ENCODE assay signal across 9 cellular contexts in the genomic region with DNA sequence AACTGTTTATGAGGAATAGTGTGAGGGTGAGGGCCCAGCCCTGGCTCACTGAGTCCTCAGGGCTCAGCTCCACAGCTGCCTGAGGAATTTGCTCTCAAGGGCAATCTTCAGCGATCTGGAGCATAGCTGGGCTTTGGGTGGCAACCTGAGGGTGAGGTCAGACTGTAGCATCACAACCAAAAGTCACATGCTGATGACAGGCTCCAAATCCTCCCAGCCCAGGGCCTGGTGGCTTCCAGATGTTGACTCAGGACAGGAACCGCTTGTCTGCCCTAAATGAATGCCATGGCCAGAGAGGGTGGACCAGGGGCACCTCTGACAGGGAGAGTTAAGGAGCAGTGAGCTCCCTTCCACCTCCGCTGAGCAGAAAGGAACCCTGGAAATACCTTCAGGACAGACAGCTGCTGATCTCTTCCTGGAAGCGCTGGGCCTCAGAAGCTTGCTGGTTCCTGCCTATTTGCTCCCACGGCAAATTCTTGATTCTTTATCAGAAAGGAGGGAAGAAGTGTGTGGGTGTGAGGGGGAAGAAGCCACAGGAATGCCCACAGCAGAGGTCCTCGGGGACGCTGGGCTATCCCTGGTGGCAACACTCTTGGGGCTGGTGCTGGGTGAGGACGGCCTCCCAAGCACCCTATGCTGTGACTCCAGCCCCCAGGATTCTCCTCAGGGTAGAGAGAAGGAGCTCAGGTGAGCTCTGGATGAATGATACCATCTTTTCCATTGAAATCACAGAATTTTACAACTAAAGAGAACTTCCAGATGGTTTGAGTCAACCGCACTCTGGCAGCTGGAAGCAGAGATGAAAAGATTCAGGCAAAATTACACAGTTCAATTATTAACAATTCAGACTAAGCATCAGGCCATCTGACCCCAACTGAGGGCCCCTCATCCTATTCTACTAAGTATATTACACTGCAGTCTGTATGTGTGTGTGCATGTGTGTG. TPM values are rescaled to one million over a fixed set of nuclear protein-coding genes. Genes with fewer than 3 reads are reported as not detected.
DNase-seq lines count a peak whose midpoint lies in the region; ATAC-seq and TF ChIP-seq lines count a peak whose summit lies in the region.
"Had no signal": no experiment of that assay in that cellular context is flagged by ENCODE, and none has a peak within 500 bp of the region (broad histone marks: within the 10 kb centered on the region; RNA-seq: fewer than 3 reads in every experiment).

No MANE protein-coding gene starts in this region.

- H3K4me3 Mint-ChIP-seq in activated CD4-positive, alpha-beta memory T cell treated with anti-CD3 and anti-CD28 coated beads for 36 hours: no peak overlapping the region
- H3K4me3 Mint-ChIP-seq in activated CD4-positive, alpha-beta memory T cell treated with anti-CD3 and anti-CD28 coated beads, Interleukin-2, amount 10 ng/mL, durations not matched to agents 7 days and 5 days: no peak overlapping the region
- H3K4me3 Mint-ChIP-seq in MCF 10A (ENCODE audit: unreplicated experiment) (no peak overlapping the region), T-cell (no peak overlapping the region)

- TF ChIP-seq CTCF in MCF 10A (IDR thresholded peaks at IDR 0.05; ENCODE audit: unreplicated experiment) (no peak), lower leg skin (IDR thresholded peaks at IDR 0.05) (no peak), uterus (IDR thresholded peaks at IDR 0.05) (no peak)

- CTCF ChIA-PET in activated CD4-positive, alpha-beta memory T cell treated with anti-CD3 and anti-CD28 coated beads for 36 hours (lab: Charles Lee): no interaction called here
- CTCF ChIA-PET in activated CD4-positive, alpha-beta memory T cell treated with anti-CD3 and anti-CD28 coated beads, Interleukin-2, amount 10 ng/mL, durations not matched to agents 7 days and 5 days (lab: Charles Lee): interaction anchor here (0.6 kb wide), 1 partner anchor 1350 kb away, joined by 3 read pairs; no protein-coding TSS in a partner anchor
- CTCF ChIA-PET in MCF 10A (lab: Yijun Ruan, JAX) (interaction anchor here (0.7 to 1.8 kb wide), 3 partner anchors 17 to 102 kb away, joined by 3 to 11 read pairs (median 4); no protein-coding TSS in a partner anchor), T-cell (lab: Charles Lee) (no interaction called here)

- no peak overlapping the region for H3K27ac Mint-ChIP-seq in activated CD4-positive, alpha-beta memory T cell treated with anti-CD3 and anti-CD28 coated beads for 36 hours
- no peak overlapping the region for H3K27ac Mint-ChIP-seq in activated CD4-positive, alpha-beta memory T cell treated with anti-CD3 and anti-CD28 coated beads, Interleukin-2, amount 10 ng/mL, durations not matched to agents 7 days and 5 days
- H3K27ac Mint-ChIP-seq in MCF 10A (ENCODE audit: low read depth, unreplicated experiment) (peak overlapping the region; percentile 85), T-cell (no peak overlapping the region)

- peak overlapping the region; percentile 1 to 7 for H3K27ac ChIP-seq in uterus

- peaks cover 6% of the 10 kb centered on the region for H3K27me3 Mint-ChIP-seq in activated CD4-positive, alpha-beta memory T cell treated with anti-CD3 and anti-CD28 coated beads for 36 hours
- H3K27me3 Mint-ChIP-seq in activated CD4-positive, alpha-beta memory T cell treated with anti-CD3 and anti-CD28 coated beads, Interleukin-2, amount 10 ng/mL, durations not matched to agents 7 days and 5 days: peaks cover 23% of the 10 kb centered on the region
- H3K27me3 Mint-ChIP-seq in MCF 10A (ENCODE audit: insufficient read depth, unreplicated experiment) (no peaks in the 10 kb centered on the region), T-cell (peaks cover 0 to 5% of the 10 kb centered on the region in 2 donors)

- H3K27me3 ChIP-seq in uterus: no peaks in the 10 kb centered on the region

- peaks cover 47% of the 10 kb centered on the region for H3K4me1 Mint-ChIP-seq in activated CD4-positive, alpha-beta memory T cell treated with anti-CD3 and anti-CD28 coated beads for 36 hours (ENCODE audit: low read depth)
- peaks cover 60% of the 10 kb centered on the region for H3K4me1 Mint-ChIP-seq in activated CD4-positive, alpha-beta memory T cell treated with anti-CD3 and anti-CD28 coated beads, Interleukin-2, amount 10 ng/mL, durations not matched to agents 7 days and 5 days
- peaks cover 17% of the 10 kb centered on the region for H3K4me1 Mint-ChIP-seq in MCF 10A (ENCODE audit: insufficient read depth, unreplicated experiment)
- H3K4me1 Mint-ChIP-seq in T-cell: peaks cover 33 to 45% (median 35%) of the 10 kb centered on the region in 3 donors

- H3K36me3 Mint-ChIP-seq in activated CD4-positive, alpha-beta memory T cell treated with anti-CD3 and anti-CD28 coated beads for 36 hours: no peaks in the 10 kb centered on the region
- H3K36me3 Mint-ChIP-seq in activated CD4-positive, alpha-beta memory T cell treated with anti-CD3 and anti-CD28 coated beads, Interleukin-2, amount 10 ng/mL, durations not matched to agents 7 days and 5 days (ENCODE audit: low read depth): peaks cover 6% of the 10 kb centered on the region
- H3K36me3 Mint-ChIP-seq in MCF 10A (ENCODE audit: insufficient read depth, unreplicated experiment): peaks cover 28% of the 10 kb centered on the region
- H3K36me3 Mint-ChIP-seq in T-cell: no peaks in the 10 kb centered on the region

- TF ChIP-seq POLR2A in lower leg skin (IDR thresholded peaks at IDR 0.05) (no peak), uterus (IDR thresholded peaks at IDR 0.05) (no peak)

- DNase-seq in activated CD4-positive, alpha-beta memory T cell treated with anti-CD3 and anti-CD28 coated beads for 36 hours: peak; percentile 24
- DNase-seq in activated CD4-positive, alpha-beta memory T cell treated with anti-CD3 and anti-CD28 coated beads, Interleukin-2, amount 10 ng/mL, durations not matched to agents 7 days and 5 days: no peak
- DNase-seq in MCF 10A (ENCODE audit: unreplicated experiment) (no peak), lower leg skin (ENCODE audit: low spot score in 2 of 2) (peak; percentile 57 to 93), uterus (no peak), NCI-H526 (lab: John Stamatoyannopoulos, UW) (no peak), activated T-cell treated with anti-CD3 and anti-CD28 coated beads for 4 hours (no peak), T-cell (no peak)
- DNase-seq: activated naive CD4-positive, alpha-beta T cell treated with anti-CD3 and anti-CD28 coated beads, Interleukin-2, amount 50 U/mL, for 16 hours had no signal

- no peak for ATAC-seq in T-cell (replicated peaks in 1 of 4)

- H3K9me3 ChIP-seq in uterus: no peaks in the 10 kb centered on the region

- H3K4me3 ChIP-seq in lower leg skin (ENCODE audit: low read depth, poor library complexity, severe bottlenecking) (no peak overlapping the region), uterus (no peak overlapping the region)

- peaks cover 0 to 12% of the 10 kb centered on the region in 2 donors for H3K4me1 ChIP-seq in uterus

- WGBS in lower leg skin, 2 donors: 44 to 64% methylated on average over 9 of the region's 9 CpGs

- H3K36me3 ChIP-seq in uterus: no peaks in the 10 kb centered on the region

- intact Hi-C loops in activated CD4-positive, alpha-beta memory T cell treated with anti-CD3 and anti-CD28 coated beads for 36 hours (cut with micrococcal nuclease): loop anchor here (2.0 kb wide), 1 partner anchor 55 kb away; no protein-coding TSS in a partner anchor
- intact Hi-C loops in MCF 10A (cut with micrococcal nuclease): no loop called here
- intact Hi-C loops in lower leg skin (cut with DNase I; ENCODE audit: low total_unique reads): no loop called here
- intact Hi-C loops in uterus (cut with DNase I; ENCODE audit: low total_unique reads): no loop called here

- no peaks in the 10 kb centered on the region for H3K9me3 Mint-ChIP-seq in activated CD4-positive, alpha-beta memory T cell treated with anti-CD3 and anti-CD28 coated beads for 36 hours
- peaks cover 4% of the 10 kb centered on the region for H3K9me3 Mint-ChIP-seq in activated CD4-positive, alpha-beta memory T cell treated with anti-CD3 and anti-CD28 coated beads, Interleukin-2, amount 10 ng/mL, durations not matched to agents 7 days and 5 days
- H3K9me3 Mint-ChIP-seq in MCF 10A (ENCODE audit: unreplicated experiment): no peaks in the 10 kb centered on the region
- H3K9me3 Mint-ChIP-seq in T-cell: no peaks in the 10 kb centered on the region

- POLR2A ChIA-PET in activated CD4-positive, alpha-beta memory T cell treated with anti-CD3 and anti-CD28 coated beads for 36 hours (lab: Charles Lee): no interaction called here
- POLR2A ChIA-PET in activated CD4-positive, alpha-beta memory T cell treated with anti-CD3 and anti-CD28 coated beads, Interleukin-2, amount 10 ng/mL, durations not matched to agents 7 days and 5 days (lab: Charles Lee): no interaction called here
- POLR2A ChIA-PET in MCF 10A (lab: Yijun Ruan, JAX) (interaction anchor here (1.1 to 1.3 kb wide), 2 partner anchors 13 kb away, joined by 3 read pairs; no protein-coding TSS in a partner anchor), T-cell (lab: Charles Lee) (interaction anchor here in 1 of 2 donors (0.6 kb wide), 1 partner anchor 28 kb away, joined by 3 read pairs; no protein-coding TSS in a partner anchor)

- no TSS peak for BruUV-seq in MCF 10A (replicated peaks; lab: Mats Ljungman, UMichigan)

RNA-seq across cellular contexts. Expression of gene CTSL, which starts 13.8 kb away (rescaled TPM):
- 10 to 100 TPM; 26.1 to 33.7 TPM for total RNA-seq in activated CD4-positive, alpha-beta memory T cell treated with anti-CD3 and anti-CD28 coated beads for 36 hours
- total RNA-seq in activated CD4-positive, alpha-beta memory T cell treated with anti-CD3 and anti-CD28 coated beads, Interleukin-2, amount 10 ng/mL, durations not matched to agents 7 days and 5 days: 10 to 100 TPM; 12.1 to 12.9 TPM
- total RNA-seq in MCF 10A (2022) (84.2 and 141 TPM in 2 replicates), lower leg skin (10 to 100 TPM; 22.0 to 41.3 (median 33.8) TPM), uterus (100 to 1,000 TPM in 3 of 4 donors, 10 to 100 TPM in 1; 84.3 to 183 (median 147) TPM), T-cell (100 to 1,000 TPM in 1 of 5 donors, 10 to 100 TPM in 2, 1 to 10 TPM in 1, under 1 TPM in 1; 0.54 to 141 (median 54.5) TPM)

Comparison
In these comparisons a context has a peak if more than half of its experiments do, and no peak if none do; other contexts are left out.
1. DNase-seq: peak in activated CD4-positive, alpha-beta memory T cell treated with anti-CD3 and anti-CD28 coated beads for 36 hours (single experiment) and lower leg skin (2 of 2); none in activated CD4-positive, alpha-beta memory T cell treated with anti-CD3 and anti-CD28 coated beads, Interleukin-2, amount 10 ng/mL, durations not matched to agents 7 days and 5 days (single experiment), MCF 10A (single experiment), uterus (0 of 2), NCI-H526 (0 of 2), activated T-cell treated with anti-CD3 and anti-CD28 coated beads for 4 hours (single experiment) and T-cell (0 of 34).
2. CTCF ChIA-PET loops: an anchor here in activated CD4-positive, alpha-beta memory T cell treated with anti-CD3 and anti-CD28 coated beads, Interleukin-2, amount 10 ng/mL, durations not matched to agents 7 days and 5 days (0.6 kb wide) and MCF 10A (0.7 to 1.8 kb wide); none called in activated CD4-positive, alpha-beta memory T cell treated with anti-CD3 and anti-CD28 coated beads for 36 hours and T-cell.